ENCODE assay signal across 23 cellular contexts in the genomic region with DNA sequence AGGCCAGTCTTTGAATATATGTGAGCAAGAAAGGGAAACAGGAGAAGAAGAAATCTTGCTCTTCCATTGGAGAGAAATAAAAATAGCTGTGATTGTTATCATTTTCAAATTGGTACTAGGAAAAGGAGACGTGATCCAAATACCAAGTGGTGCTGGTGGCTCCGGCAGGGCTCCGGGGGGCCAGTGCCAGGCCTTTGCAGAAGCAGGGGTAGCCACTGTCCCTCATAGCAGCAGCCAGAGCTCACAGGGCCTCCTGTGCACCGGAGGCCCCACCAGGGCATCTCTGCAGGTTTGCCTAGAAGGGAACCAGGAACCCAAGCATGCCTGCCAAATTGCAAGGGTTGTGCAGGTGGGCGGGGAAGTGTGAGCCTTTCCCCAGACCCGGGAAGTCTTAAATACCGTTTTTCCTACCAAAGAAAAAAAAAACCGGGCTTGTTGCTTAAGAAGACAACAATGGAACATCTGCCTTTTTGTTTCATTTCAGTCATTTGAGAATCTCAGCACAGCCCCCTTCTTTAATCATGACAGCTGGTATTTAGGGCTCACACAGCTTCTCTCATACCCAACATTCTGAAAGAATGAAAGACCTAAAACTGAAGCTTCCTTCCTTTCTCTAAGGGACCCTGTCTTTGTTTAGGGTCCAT.
"Had no signal": no experiment of that assay in that cellular context is flagged by ENCODE, and none has a peak within 500 bp of the region (broad histone marks: within the 10 kb centered on the region; RNA-seq: fewer than 3 reads in every experiment).

No MANE protein-coding gene starts in this region.

- DNase-seq: activated CD4-positive, alpha-beta T cell treated with anti-CD3 and anti-CD28 coated beads, Interleukin-2, amount 50 U/mL, for 4 hours; activated CD8-positive, alpha-beta memory T cell treated with anti-CD3 and anti-CD28 coated beads for 24 hours; activated CD8-positive, alpha-beta memory T cell treated with anti-CD3 and anti-CD28 coated beads, Interleukin-2, amount 50 U/mL, for 4 hours; activated T-cell treated with anti-CD3 and anti-CD28 coated beads, Interleukin-2, amount 50 U/mL, for 24 hours; aorta; brain microvascular endothelial cell; effector CD8-positive, alpha-beta T cell; foreskin keratinocyte; midbrain; nephron progenitor cell; stimulated activated CD4-positive, alpha-beta T cell treated with anti-CD3 and anti-CD28 coated beads, Interleukin-2, amount 100 ng/mL, for 48 hours; stimulated activated CD8-positive, alpha-beta memory T cell treated with anti-CD3 and anti-CD28 coated beads, Interleukin-4, amount 100 ng/mL, for 48 hours; stimulated activated naive B cell treated with anti-CD40 and anti-IgM and Interleukin-4, amounts not matched to agents 10 μg/mL and 1 μg/mL and 100 μg/mL, for 72 hours; T-helper 9 cell; testis had no signal

- H3K4me3 Mint-ChIP-seq: activated T-cell treated with anti-CD3 and anti-CD28 coated beads, Interleukin-2, amount 50 U/mL, for 24 hours; activated T-helper 17 cell treated with anti-CD3 and anti-CD28 coated beads, Interleukin-2, amount 50 U/mL, for 72 hours; dendritic cell treated with granulocyte-macrophage colony-stimulating factor and Interleukin-4, amounts not matched to agents 40 ng/mL and 50 ng/mL, for 4 days; nephron progenitor cell; stimulated activated naive B cell treated with anti-CD40 and anti-IgM and Interleukin-4, amounts not matched to agents 10 μg/mL and 1 μg/mL and 100 μg/mL, for 72 hours had no signal

- H3K9me3 ChIP-seq: testis, vagina had no signal

- H3K4me3 ChIP-seq: lung, testis, vagina had no signal

- H3K27me3 ChIP-seq: brain microvascular endothelial cell, foreskin keratinocyte, testis, vagina had no signal

- ATAC-seq: activated naive CD4-positive, alpha-beta T cell treated with anti-CD3 and anti-CD28 coated beads, Interleukin-2, amount 50 U/mL, for 72 hours; activated T-helper 17 cell treated with anti-CD3 and anti-CD28 coated beads, Interleukin-2, amount 50 U/mL, for 72 hours; left lobe of liver; stimulated activated naive B cell treated with anti-CD40 and anti-IgM and Interleukin-4, amounts not matched to agents 10 μg/mL and 1 μg/mL and 100 μg/mL, for 72 hours had no signal

- H3K27ac Mint-ChIP-seq: activated naive CD4-positive, alpha-beta T cell treated with anti-CD3 and anti-CD28 coated beads, Interleukin-2, amount 50 U/mL, for 72 hours; activated T-cell treated with anti-CD3 and anti-CD28 coated beads, Interleukin-2, amount 50 U/mL, for 24 hours; activated T-helper 17 cell treated with anti-CD3 and anti-CD28 coated beads, Interleukin-2, amount 50 U/mL, for 72 hours; dendritic cell treated with granulocyte-macrophage colony-stimulating factor and Interleukin-4, amounts not matched to agents 40 ng/mL and 50 ng/mL, for 4 days; nephron progenitor cell; progenitor cell of endocrine pancreas; stimulated activated naive B cell treated with anti-CD40 and anti-IgM and Interleukin-4, amounts not matched to agents 10 μg/mL and 1 μg/mL and 100 μg/mL, for 72 hours had no signal

- H3K9me3 Mint-ChIP-seq: nephron progenitor cell had no signal

- H3K27ac ChIP-seq: brain microvascular endothelial cell, foreskin keratinocyte, testis, vagina had no signal

- H3K27me3 Mint-ChIP-seq: activated T-cell treated with anti-CD3 and anti-CD28 coated beads, Interleukin-2, amount 50 U/mL, for 24 hours; activated T-helper 17 cell treated with anti-CD3 and anti-CD28 coated beads, Interleukin-2, amount 50 U/mL, for 72 hours; dendritic cell treated with granulocyte-macrophage colony-stimulating factor and Interleukin-4, amounts not matched to agents 40 ng/mL and 50 ng/mL, for 4 days; stimulated activated naive B cell treated with anti-CD40 and anti-IgM and Interleukin-4, amounts not matched to agents 10 μg/mL and 1 μg/mL and 100 μg/mL, for 72 hours; type B pancreatic cell had no signal

- H3K4me1 Mint-ChIP-seq: activated T-helper 17 cell treated with anti-CD3 and anti-CD28 coated beads, Interleukin-2, amount 50 U/mL, for 72 hours; stimulated activated naive B cell treated with anti-CD40 and anti-IgM and Interleukin-4, amounts not matched to agents 10 μg/mL and 1 μg/mL and 100 μg/mL, for 72 hours had no signal

- H3K4me1 ChIP-seq: testis, vagina had no signal

- H3K36me3 ChIP-seq: brain microvascular endothelial cell, vagina had no signal

- H3K36me3 Mint-ChIP-seq: stimulated activated naive B cell treated with anti-CD40 and anti-IgM and Interleukin-4, amounts not matched to agents 10 μg/mL and 1 μg/mL and 100 μg/mL, for 72 hours; type B pancreatic cell had no signal
